In genomic region chr4:663046-663437, GRCh38 we compare ENCODE assay signal across 9 cellular contexts. TPM values are rescaled to one million over a fixed set of nuclear protein-coding genes. Genes with fewer than 3 reads are reported as not detected.
A peak's percentile ranks its signal among the peaks of the same experiment; 100 is the strongest.
DNase-seq lines count a peak whose midpoint lies in the region; ATAC-seq and TF ChIP-seq lines count a peak whose summit lies in the region.
"Had no signal": no experiment of that assay in that cellular context is flagged by ENCODE, and none has a peak within 500 bp of the region (broad histone marks: within the 10 kb centered on the region; RNA-seq: fewer than 3 reads in every experiment).

No MANE protein-coding gene starts in this region.

- no peak for TF ChIP-seq CTCF in WTC11 (IDR thresholded peaks at IDR 0.05)

- H3K36me3 Mint-ChIP-seq in WTC11 = peaks cover 4% of the 10 kb centered on the region

- POLR2A ChIA-PET in WTC11 (lab: Charles Lee) = interaction anchor here (0.6 to 0.7 kb wide), 3 partner anchors 10 to 52 kb away, joined by 3 read pairs; no protein-coding TSS in a partner anchor

- H3K27ac Mint-ChIP-seq in WTC11 = no peak overlapping the region

- H3K9ac ChIP-seq in iPS-15b (ENCODE audit: low read depth, low read length) (peak overlapping the region; percentile 73), skeletal muscle tissue (ENCODE audit: low read depth in 1 of 3, low read length in 3 of 3) (peak overlapping the region in 1 of 3 donors; percentile 57)

- peaks cover 9% of the 10 kb centered on the region; the same call in 1 of the 2 replicates for H3K9me3 Mint-ChIP-seq in WTC11

- no peaks in the 10 kb centered on the region for H3K9me3 ChIP-seq in iPS-15b (ENCODE audit: control insufficient read depth, insufficient read depth, low read length)
- no peaks in the 10 kb centered on the region for H3K9me3 ChIP-seq in skeletal muscle tissue (ENCODE audit: control insufficient read depth in 3 of 3, low read length in 3 of 3)

- CTCF ChIA-PET in WTC11 (lab: Charles Lee) = interaction anchor here (1.6 to 2.6 kb wide), 3 partner anchors 11 to 60 kb away, joined by 12 to 17 read pairs (median 13); partner anchors contain the start of genes ATP5ME and MYL5

- H3K27me3 Mint-ChIP-seq in WTC11 (ENCODE audit: low read depth) = no peaks in the 10 kb centered on the region; the same call in 1 of the 2 replicates

- peak; percentile 13 for ATAC-seq in GM18868 (IDR thresholded peaks at IDR 0.05; ENCODE audit: unreplicated experiment)
- ATAC-seq in WTC11 = no peak; the same call in 1 of the 2 replicates
- no peak for ATAC-seq in HG03045 (IDR thresholded peaks at IDR 0.05; ENCODE audit: unreplicated experiment)
- ATAC-seq in HG03460 (IDR thresholded peaks at IDR 0.05; ENCODE audit: unreplicated experiment) = no peak

- peak overlapping the region; percentile 67 for H3K4me3 Mint-ChIP-seq in WTC11

- H3K36me3 ChIP-seq in iPS-15b (ENCODE audit: control insufficient read depth, insufficient read depth, low read length) = peaks cover 18% of the 10 kb centered on the region
- no peaks in the 10 kb centered on the region for H3K36me3 ChIP-seq in skeletal muscle tissue (ENCODE audit: control insufficient read depth in 3 of 3, insufficient read depth in 3 of 3, low read length in 3 of 3)

- DNase-seq in WTC11 (ENCODE audit: low spot score) = no peak
- no peak for DNase-seq in putamen (ENCODE audit: low spot score)
- DNase-seq in NCI-H128 (lab: John Stamatoyannopoulos, UW; ENCODE audit: unreplicated experiment) = no peak
- DNase-seq: foreskin melanocyte had no signal

- H3K4me3 ChIP-seq in iPS-15b (ENCODE audit: low read depth, low read length) = peak overlapping the region; percentile 73
- peak overlapping the region in 2 of 3 donors; percentile 9 to 52 for H3K4me3 ChIP-seq in skeletal muscle tissue (ENCODE audit: low read length in 3 of 3)

- H3K27ac ChIP-seq in skeletal muscle tissue (ENCODE audit: low read depth, low read length) = no peak overlapping the region

- no peaks in the 10 kb centered on the region for H3K4me1 ChIP-seq in iPS-15b (ENCODE audit: control insufficient read depth, insufficient read depth, low read length)
- no peaks in the 10 kb centered on the region for H3K4me1 ChIP-seq in skeletal muscle tissue (ENCODE audit: control insufficient read depth in 3 of 3, insufficient read depth in 3 of 3, low read length in 3 of 3)

- no peaks in the 10 kb centered on the region for H3K27me3 ChIP-seq in iPS-15b (ENCODE audit: control insufficient read depth, insufficient read depth, low read length)
- peaks cover 41 to 67% (median 44%) of the 10 kb centered on the region in 3 donors for H3K27me3 ChIP-seq in skeletal muscle tissue (ENCODE audit: control insufficient read depth in 3 of 3, insufficient read depth in 3 of 3, low read length in 3 of 3)

- peaks cover 3% of the 10 kb centered on the region for H3K4me1 Mint-ChIP-seq in WTC11

TF ChIP-seq in WTC11, 78 proteins besides CTCF, POLR2A, EP300 and RAD21:
- TF ChIP-seq, protein P1, sequence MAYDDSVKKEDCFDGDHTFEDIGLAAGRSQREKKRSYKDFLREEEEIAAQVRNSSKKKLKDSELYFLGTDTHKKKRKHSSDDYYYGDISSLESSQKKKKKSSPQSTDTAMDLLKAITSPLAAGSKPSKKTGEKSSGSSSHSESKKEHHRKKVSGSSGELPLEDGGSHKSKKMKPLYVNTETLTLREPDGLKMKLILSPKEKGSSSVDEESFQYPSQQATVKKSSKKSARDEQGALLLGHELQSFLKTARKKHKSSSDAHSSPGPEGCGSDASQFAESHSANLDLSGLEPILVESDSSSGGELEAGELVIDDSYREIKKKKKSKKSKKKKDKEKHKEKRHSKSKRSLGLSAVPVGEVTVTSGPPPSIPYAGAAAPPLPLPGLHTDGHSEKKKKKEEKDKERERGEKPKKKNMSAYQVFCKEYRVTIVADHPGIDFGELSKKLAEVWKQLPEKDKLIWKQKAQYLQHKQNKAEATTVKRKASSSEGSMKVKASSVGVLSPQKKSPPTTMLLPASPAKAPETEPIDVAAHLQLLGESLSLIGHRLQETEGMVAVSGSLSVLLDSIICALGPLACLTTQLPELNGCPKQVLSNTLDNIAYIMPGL (CRISPR knock-in tag; IDR thresholded peaks at IDR 0.05) = no peak
- TF ChIP-seq, protein P2, sequence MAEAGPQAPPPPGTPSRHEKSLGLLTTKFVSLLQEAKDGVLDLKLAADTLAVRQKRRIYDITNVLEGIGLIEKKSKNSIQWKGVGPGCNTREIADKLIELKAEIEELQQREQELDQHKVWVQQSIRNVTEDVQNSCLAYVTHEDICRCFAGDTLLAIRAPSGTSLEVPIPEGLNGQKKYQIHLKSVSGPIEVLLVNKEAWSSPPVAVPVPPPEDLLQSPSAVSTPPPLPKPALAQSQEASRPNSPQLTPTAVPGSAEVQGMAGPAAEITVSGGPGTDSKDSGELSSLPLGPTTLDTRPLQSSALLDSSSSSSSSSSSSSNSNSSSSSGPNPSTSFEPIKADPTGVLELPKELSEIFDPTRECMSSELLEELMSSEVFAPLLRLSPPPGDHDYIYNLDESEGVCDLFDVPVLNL (CRISPR knock-in tag; IDR thresholded peaks at IDR 0.05; ENCODE audit: borderline replicate concordance, low read depth) = no peak
- no peak for TF ChIP-seq ATF6 (CRISPR knock-in tag; IDR thresholded peaks at IDR 0.05)
- TF ChIP-seq SP1 (CRISPR knock-in tag; conservative IDR thresholded peaks at IDR 0.05) = no peak
- TF ChIP-seq FOXK1 (CRISPR knock-in tag; IDR thresholded peaks at IDR 0.05) = no peak
- TF ChIP-seq ELF4 (CRISPR knock-in tag; IDR thresholded peaks at IDR 0.05; ENCODE audit: low read depth) = no peak
- TF ChIP-seq ZNF232 (CRISPR knock-in tag; IDR thresholded peaks at IDR 0.05) = no peak
- no peak for TF ChIP-seq ZNF138 (CRISPR knock-in tag; conservative IDR thresholded peaks at IDR 0.05)
- TF ChIP-seq SOX15 (CRISPR knock-in tag; IDR thresholded peaks at IDR 0.05) = no peak
- no peak for TF ChIP-seq ZNF121 (CRISPR knock-in tag; IDR thresholded peaks at IDR 0.05)
- no peak for TF ChIP-seq USF2 (CRISPR knock-in tag; IDR thresholded peaks at IDR 0.05)
- no peak for TF ChIP-seq TEAD4 (CRISPR knock-in tag; IDR thresholded peaks at IDR 0.05)
- TF ChIP-seq ZNF317 (CRISPR knock-in tag; IDR thresholded peaks at IDR 0.05; ENCODE audit: borderline replicate concordance, low read depth) = no peak
- TF ChIP-seq ZBTB21 (CRISPR knock-in tag; IDR thresholded peaks at IDR 0.05; ENCODE audit: borderline replicate concordance) = no peak

RNA-seq across cellular contexts. Expression of gene ATP5ME, which starts 11.0 kb away (rescaled TPM):
- total RNA-seq in WTC11 (2021) (458 to 478 TPM (median 468 TPM) in 3 replicates), skeletal muscle tissue (220 TPM)

RNA-seq across cellular contexts. Expression of gene MYL5, which starts 11.3 kb away (rescaled TPM):
- total RNA-seq in WTC11 (2021) (12.1 to 22.2 TPM (median 14.8 TPM) in 3 replicates), skeletal muscle tissue (978 TPM)

RNA-seq across cellular contexts. Expression of gene SLC49A3, which starts 25.9 kb away (rescaled TPM):
- 5.8 to 6.8 TPM (median 6.7 TPM) in 3 replicates for total RNA-seq in WTC11 (2021)
- total RNA-seq in skeletal muscle tissue = 4.2 TPM

RNA-seq across cellular contexts. Expression of gene PDE6B, which starts 37.7 kb away (rescaled TPM):
- total RNA-seq in WTC11 (2021) (7.1 to 13.1 TPM (median 13.0 TPM) in 3 replicates), skeletal muscle tissue (8.9 TPM)

RNA-seq across cellular contexts. Expression of gene PCGF3, which starts 42.6 kb away (rescaled TPM):
- total RNA-seq in WTC11 (2021) = 59.2 to 65.7 TPM (median 62.8 TPM) in 3 replicates
- total RNA-seq in skeletal muscle tissue = 23.0 TPM

Comparison
In these comparisons a context has a peak if more than half of its experiments do, and no peak if none do; other contexts are left out.
1. RNA of gene MYL5, which starts 11.3 kb away (total RNA-seq): 978 TPM in skeletal muscle tissue (single experiment); 12.1 to 22.2 TPM in WTC11; every median in the first group is over 10 times any median in the second.